17 cellular contexts compared by ENCODE assay signal in the genomic region with DNA sequence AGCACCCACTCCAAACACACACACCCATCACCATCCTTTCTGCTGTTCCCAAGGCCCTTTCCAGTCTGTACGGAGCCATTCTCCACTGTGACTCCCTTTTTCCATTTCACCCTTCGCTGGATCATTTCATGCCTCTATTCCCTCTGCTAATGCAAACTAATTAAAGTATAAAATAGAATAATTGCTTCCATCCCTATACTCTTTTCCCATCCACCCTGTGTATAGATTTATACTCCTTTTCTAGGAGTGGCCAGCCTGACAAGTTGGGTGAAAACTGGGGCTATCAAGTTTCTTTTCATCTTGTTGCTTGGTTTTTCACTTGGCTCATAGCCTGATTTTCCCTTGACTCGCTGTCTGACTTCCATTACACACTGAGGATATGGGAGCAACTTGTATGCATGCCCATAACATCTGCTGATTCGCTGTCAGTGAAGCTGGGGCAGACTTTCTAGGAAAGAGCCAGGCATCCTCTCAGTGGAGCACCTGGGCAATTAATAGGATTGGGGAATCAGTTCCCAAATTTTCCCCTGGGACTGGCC.
A peak's percentile ranks its signal among the peaks of the same experiment; 100 is the strongest.
DNase-seq lines count a peak whose midpoint lies in the region; ATAC-seq and TF ChIP-seq lines count a peak whose summit lies in the region.
"Had no signal": no experiment of that assay in that cellular context is flagged by ENCODE, and none has a peak within 500 bp of the region (broad histone marks: within the 10 kb centered on the region; RNA-seq: fewer than 3 reads in every experiment).

No MANE protein-coding gene starts in this region.

- CTCF ChIA-PET in naive thymus-derived CD4-positive, alpha-beta T cell (lab: Charles Lee) = no interaction called here

- peaks cover 0 to 2% (median 0%) of the 10 kb centered on the region in 5 donors for H3K27me3 Mint-ChIP-seq in naive thymus-derived CD4-positive, alpha-beta T cell
- H3K27me3 Mint-ChIP-seq: activated CD4-positive, alpha-beta memory T cell treated with anti-CD3 and anti-CD28 coated beads, Interleukin-2, amount 10 ng/mL, durations not matched to agents 7 days and 5 days had no signal

- ATAC-seq in GM21528 (IDR thresholded peaks at IDR 0.05; ENCODE audit: low FRiP score, unreplicated experiment) (no peak), GM18505 (IDR thresholded peaks at IDR 0.05; ENCODE audit: unreplicated experiment) (no peak)
- ATAC-seq in naive thymus-derived CD4-positive, alpha-beta T cell = no peak
- ATAC-seq: heart left ventricle; left lobe of liver; right lobe of liver; stimulated activated naive CD8-positive, alpha-beta T cell treated with anti-CD3 and anti-CD28 coated beads, Interleukin-15, Interleukin-2, amounts not matched to agents 100 U/mL and 50 U/mL, for 24 hours had no signal

- H3K4me1 ChIP-seq in SJSA1 (replicated peaks) (peaks cover 38% of the 10 kb centered on the region), HAP-1 (no peaks in the 10 kb centered on the region)
- no peaks in the 10 kb centered on the region for H3K4me1 ChIP-seq in naive thymus-derived CD4-positive, alpha-beta T cell (ENCODE audit: control insufficient read depth in 2 of 2, insufficient read depth in 2 of 2, low read length in 2 of 2)

- H3K27ac Mint-ChIP-seq in naive thymus-derived CD4-positive, alpha-beta T cell = no peak overlapping the region
- H3K27ac Mint-ChIP-seq: activated CD4-positive, alpha-beta memory T cell treated with anti-CD3 and anti-CD28 coated beads, Interleukin-2, amount 10 ng/mL, durations not matched to agents 7 days and 5 days had no signal

- peaks cover 34% of the 10 kb centered on the region; the same call in 1 of the 2 replicates for H3K36me3 ChIP-seq in SJSA1
- H3K36me3 ChIP-seq in naive thymus-derived CD4-positive, alpha-beta T cell (ENCODE audit: control insufficient read depth in 2 of 3, insufficient read depth in 3 of 3, low read length in 3 of 3) = no peaks in the 10 kb centered on the region
- H3K36me3 ChIP-seq in HAP-1 (replicated peaks) = no peaks in the 10 kb centered on the region
- H3K36me3 ChIP-seq: right lobe of liver had no signal

- peak; percentile 59 for DNase-seq in DMS79 treated with DMSO at 0.1 percent for 48 hours (lab: John Stamatoyannopoulos, UW)
- peak; percentile 27 for DNase-seq in NCI-H1048 (lab: John Stamatoyannopoulos, UW)
- DNase-seq in SJSA1 (ENCODE audit: low read depth in 1 of 2, low spot score in 2 of 2) = peak in 1 of 2 experiments; percentile 15
- peak; percentile 10 for DNase-seq in kidney tubule cell (ENCODE audit: low spot score)
- DNase-seq in naive thymus-derived CD4-positive, alpha-beta T cell = no peak
- DNase-seq in HAP-1 (ENCODE audit: low spot score in 2 of 2) = no peak
- DNase-seq: activated CD4-positive, alpha-beta memory T cell treated with anti-CD3 and anti-CD28 coated beads, Interleukin-2, amount 10 ng/mL, durations not matched to agents 7 days and 5 days; activated effector memory CD4-positive, alpha-beta T cell treated with anti-CD3 and anti-CD28 coated beads, Interleukin-2, amount 50 U/mL, for 16 hours; C1 segment of cervical spinal cord; heart left ventricle; right lobe of liver; stimulated activated naive CD8-positive, alpha-beta T cell treated with anti-CD3 and anti-CD28 coated beads, Interleukin-15, Interleukin-2, amounts not matched to agents 100 U/mL and 50 U/mL, for 24 hours; T1000 had no signal

- in situ Hi-C loops in HAP-1 (cut with MboI; ENCODE audit: low sequenced_read_pairs) = no loop called here

- TF ChIP-seq POLR2A in GM18505 (IDR thresholded peaks at IDR 0.05; ENCODE audit: borderline replicate concordance, extremely low read depth, insufficient read depth, insufficient read length) = no peak

- no peaks in the 10 kb centered on the region for H3K9me3 ChIP-seq in SJSA1 (replicated peaks)
- no peaks in the 10 kb centered on the region for H3K9me3 ChIP-seq in naive thymus-derived CD4-positive, alpha-beta T cell (ENCODE audit: control insufficient read depth in 2 of 3, low read length in 3 of 3)
- H3K9me3 ChIP-seq in HAP-1 = no peaks in the 10 kb centered on the region
- H3K9me3 ChIP-seq: heart left ventricle, right lobe of liver had no signal

- intact Hi-C loops in naive thymus-derived CD4-positive, alpha-beta T cell (cut with micrococcal nuclease) = no loop called here

- POLR2A ChIA-PET in naive thymus-derived CD4-positive, alpha-beta T cell (lab: Charles Lee) = no interaction called here

- H3K9me3 Mint-ChIP-seq in naive thymus-derived CD4-positive, alpha-beta T cell = no peaks in the 10 kb centered on the region
- H3K9me3 Mint-ChIP-seq: activated CD4-positive, alpha-beta memory T cell treated with anti-CD3 and anti-CD28 coated beads, Interleukin-2, amount 10 ng/mL, durations not matched to agents 7 days and 5 days had no signal

- H3K4me1 Mint-ChIP-seq in naive thymus-derived CD4-positive, alpha-beta T cell = peaks cover 0 to under 1% (median 0%) of the 10 kb centered on the region in 7 donors

- no peaks in the 10 kb centered on the region for H3K36me3 Mint-ChIP-seq in naive thymus-derived CD4-positive, alpha-beta T cell

- H3K4me3 ChIP-seq in SJSA1 = no peak overlapping the region
- no peak overlapping the region for H3K4me3 ChIP-seq in naive thymus-derived CD4-positive, alpha-beta T cell (ENCODE audit: low read length)
- no peak overlapping the region for H3K4me3 ChIP-seq in HAP-1
- H3K4me3 ChIP-seq: cardiac muscle cell, heart left ventricle, right lobe of liver had no signal

- H3K4me3 Mint-ChIP-seq in naive thymus-derived CD4-positive, alpha-beta T cell = no peak overlapping the region
- H3K4me3 Mint-ChIP-seq: activated CD4-positive, alpha-beta memory T cell treated with anti-CD3 and anti-CD28 coated beads, Interleukin-2, amount 10 ng/mL, durations not matched to agents 7 days and 5 days had no signal

- H3K27me3 ChIP-seq in SJSA1 (replicated peaks) = no peaks in the 10 kb centered on the region
- H3K27me3 ChIP-seq in naive thymus-derived CD4-positive, alpha-beta T cell (ENCODE audit: control insufficient read depth in 2 of 2, insufficient read depth in 2 of 2, low read length in 2 of 2) = no peaks in the 10 kb centered on the region
- no peaks in the 10 kb centered on the region for H3K27me3 ChIP-seq in HAP-1 (ENCODE audit: low read depth)
- H3K27me3 ChIP-seq: cardiac muscle cell, heart left ventricle, right lobe of liver had no signal

- H3K27ac ChIP-seq in SJSA1 = peak overlapping the region; percentile 43
- no peak overlapping the region for H3K27ac ChIP-seq in naive thymus-derived CD4-positive, alpha-beta T cell (ENCODE audit: low read depth, low read length)
- H3K27ac ChIP-seq: cardiac muscle cell, heart left ventricle, right lobe of liver had no signal

Comparison
In these comparisons a context has a peak if more than half of its experiments do, and no peak if none do; other contexts are left out.
1. DNase-seq: peak in DMS79 treated with DMSO at 0.1 percent for 48 hours (single experiment), NCI-H1048 (single experiment) and kidney tubule cell (single experiment); none in naive thymus-derived CD4-positive, alpha-beta T cell (0 of 9) and HAP-1 (0 of 2).